Comparison of ENCODE assay signal across 8 cellular contexts in the genomic region with DNA sequence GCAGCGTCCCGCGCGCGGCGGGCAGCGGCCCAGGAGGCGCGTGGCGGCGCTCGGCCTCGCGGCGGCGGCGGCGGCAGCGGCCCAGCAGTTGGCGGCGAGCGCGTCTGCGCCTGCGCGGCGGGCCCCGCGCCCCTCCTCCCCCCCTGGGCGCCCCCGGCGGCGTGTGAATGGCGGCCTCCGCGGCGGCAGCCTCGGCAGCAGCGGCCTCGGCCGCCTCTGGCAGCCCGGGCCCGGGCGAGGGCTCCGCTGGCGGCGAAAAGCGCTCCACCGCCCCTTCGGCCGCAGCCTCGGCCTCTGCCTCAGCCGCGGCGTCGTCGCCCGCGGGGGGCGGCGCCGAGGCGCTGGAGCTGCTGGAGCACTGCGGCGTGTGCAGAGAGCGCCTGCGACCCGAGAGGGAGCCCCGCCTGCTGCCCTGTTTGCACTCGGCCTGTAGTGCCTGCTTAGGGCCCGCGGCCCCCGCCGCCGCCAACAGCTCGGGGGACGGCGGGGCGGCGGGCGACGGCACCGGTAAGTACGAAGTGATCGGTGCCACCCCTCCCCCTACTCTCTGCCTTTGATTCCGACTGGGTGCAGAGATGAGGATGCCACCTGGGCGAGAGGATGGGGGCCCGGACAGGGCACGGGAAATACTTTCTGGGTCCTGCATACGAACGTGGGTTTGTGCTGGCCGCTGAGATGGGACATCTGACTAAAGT. TPM values are rescaled to one million over a fixed set of nuclear protein-coding genes. Genes with fewer than 3 reads are reported as not detected.
DNase-seq lines count a peak whose midpoint lies in the region; ATAC-seq and TF ChIP-seq lines count a peak whose summit lies in the region.

No MANE protein-coding gene starts in this region.

- TF ChIP-seq CTCF in tibial nerve (IDR thresholded peaks at IDR 0.05), result no peak

- H3K4me3 ChIP-seq in effector memory CD4-positive, alpha-beta T cell (ENCODE audit: insufficient read depth, low read depth, low read length, poor library complexity, severe bottlenecking), result peak overlapping the region; percentile 66
- H3K4me3 ChIP-seq in mucosa of stomach (ENCODE audit: low read length) (peak overlapping the region; percentile 78), tibial nerve (peak overlapping the region; percentile 73 to 99 (median 90))

- no peaks in the 10 kb centered on the region for H3K9me3 ChIP-seq in effector memory CD4-positive, alpha-beta T cell (ENCODE audit: control insufficient read depth, low read length)
- no peaks in the 10 kb centered on the region for H3K9me3 ChIP-seq in mucosa of stomach (ENCODE audit: control insufficient read depth, low read length)
- no peaks in the 10 kb centered on the region for H3K9me3 ChIP-seq in tibial nerve

- H3K4me1 ChIP-seq in effector memory CD4-positive, alpha-beta T cell (ENCODE audit: control insufficient read depth, insufficient read depth, low read length, poor library complexity, severe bottlenecking), result peaks cover 24% of the 10 kb centered on the region
- H3K4me1 ChIP-seq in mucosa of stomach (ENCODE audit: control insufficient read depth, insufficient read depth, low read length), result peaks cover 20% of the 10 kb centered on the region
- peaks cover 0 to 34% (median 23%) of the 10 kb centered on the region in 4 donors for H3K4me1 ChIP-seq in tibial nerve

- peak overlapping the region; percentile 91 for H3K9ac ChIP-seq in mucosa of stomach (ENCODE audit: low read length)

- peaks cover 36 to 41% (median 36%) of the 10 kb centered on the region in 3 donors for H3K4me1 Mint-ChIP-seq in T-cell

- no peak for TF ChIP-seq EP300 in tibial nerve (IDR thresholded peaks at IDR 0.05)

- no peaks in the 10 kb centered on the region for H3K27me3 ChIP-seq in effector memory CD4-positive, alpha-beta T cell (replicated peaks; ENCODE audit: control insufficient read depth, insufficient read depth, low read length, poor library complexity, severe bottlenecking)
- H3K27me3 ChIP-seq in mucosa of stomach (ENCODE audit: control insufficient read depth, insufficient read depth, low read length), result peaks cover 1% of the 10 kb centered on the region
- H3K27me3 ChIP-seq in tibial nerve, result peaks cover 0 to 5% of the 10 kb centered on the region in 2 donors

- no peaks in the 10 kb centered on the region for H3K9me3 Mint-ChIP-seq in T-cell

- POLR2A ChIA-PET in T-cell (lab: Charles Lee), result interaction anchor here in 1 of 2 donors (0.5 to 1.4 kb wide), 3 partner anchors 10 to 84 kb away, joined by 3 to 6 read pairs (median 3); partner anchors contain the start of genes CHMP2A and ZBTB45

- H3K36me3 ChIP-seq in effector memory CD4-positive, alpha-beta T cell (ENCODE audit: control insufficient read depth, insufficient read depth, low read length), result peaks cover 28% of the 10 kb centered on the region
- H3K36me3 ChIP-seq in mucosa of stomach (ENCODE audit: control insufficient read depth, insufficient read depth, low read length) (peaks cover 31% of the 10 kb centered on the region), tibial nerve (peaks cover 4 to 33% (median 22%) of the 10 kb centered on the region in 3 donors)

- CTCF ChIA-PET in T-cell (lab: Charles Lee), result interaction anchor here in 1 of 2 donors (1.0 to 1.9 kb wide), 4 partner anchors 10 to 31 kb away, joined by 3 to 13 read pairs (median 4); partner anchors contain the start of genes CHMP2A and ZBTB45

- H3K4me3 Mint-ChIP-seq in T-cell, result peak overlapping the region; percentile 90 to 95 (median 91)

- ATAC-seq in HG02981 (IDR thresholded peaks at IDR 0.05; ENCODE audit: unreplicated experiment) (peak; percentile 41), T-cell (replicated peaks in 1 of 4) (peak; percentile 53 to 67 (median 62))

- peaks cover 24% of the 10 kb centered on the region for H3K36me3 Mint-ChIP-seq in T-cell

- WGBS in tibial nerve, 2 donors, result 0 to 1% methylated on average over 5 to 22 of the region's 92 CpGs

- no peaks in the 10 kb centered on the region for H3K27me3 Mint-ChIP-seq in T-cell

- H3K27ac Mint-ChIP-seq in T-cell, result peak overlapping the region; percentile 85 to 89

- peak; percentile 55 for DNase-seq in activated CD4-positive, CD25-positive, alpha-beta regulatory T cell treated with anti-CD3 and anti-CD28 coated beads, Interleukin-2, amount 50 U/mL, for 16 hours (ENCODE audit: low read depth, low spot score)
- no peak for DNase-seq in activated CD4-positive, CD25-positive, alpha-beta regulatory T cell (lab: John Stamatoyannopoulos, UW)
- peak in 26 of 34 experiments; percentile 55 to 82 (median 75) for DNase-seq in T-cell
- peak; percentile 24 to 70 (median 68) for DNase-seq in effector memory CD4-positive, alpha-beta T cell
- DNase-seq in tibial nerve (ENCODE audit: low spot score in 2 of 2), result no peak
- no peak for DNase-seq in NCI-H748 treated with DMSO at 0.1 percent for 48 hours (lab: John Stamatoyannopoulos, UW)

- peak overlapping the region; percentile 91 for H3K27ac ChIP-seq in effector memory CD4-positive, alpha-beta T cell (ENCODE audit: insufficient read depth, low read length, poor library complexity, severe bottlenecking)
- H3K27ac ChIP-seq in tibial nerve, result peak overlapping the region; percentile 94 to 97 (median 96)

- no peak for TF ChIP-seq POLR2A in tibial nerve (IDR thresholded peaks at IDR 0.05)

RNA-seq across cellular contexts. Expression of gene TRIM28, which starts 0.9 kb away (rescaled TPM):
- total RNA-seq in T-cell (100 to 1,000 TPM; 374 to 574 (median 403) TPM), tibial nerve (100 to 1,000 TPM; 136 to 299 (median 159) TPM)

RNA-seq across cellular contexts. Expression of gene CHMP2A, which starts 10.2 kb away (rescaled TPM):
- total RNA-seq in T-cell (10 to 100 TPM; 61.5 to 82.9 (median 79.3) TPM), tibial nerve (100 to 1,000 TPM in 3 of 4 donors, 10 to 100 TPM in 1; 90.0 to 146 (median 128) TPM)

RNA-seq across cellular contexts. Expression of gene UBE2M, which starts 13.7 kb away (rescaled TPM):
- 10 to 100 TPM; 35.6 to 53.5 (median 48.6) TPM for total RNA-seq in T-cell
- total RNA-seq in tibial nerve, result 10 to 100 TPM; 18.4 to 38.2 (median 29.4) TPM

RNA-seq across cellular contexts. Expression of gene ZBTB45, which starts 25.1 kb away (rescaled TPM):
- total RNA-seq in T-cell (10 to 100 TPM in 4 of 5 donors, 1 to 10 TPM in 1; 8.3 to 27.8 (median 24.5) TPM), tibial nerve (10 to 100 TPM in 3 of 4 donors, 1 to 10 TPM in 1; 9.8 to 16.5 (median 12.6) TPM)

RNA-seq across cellular contexts. Expression of gene MZF1, which starts 28.4 kb away (rescaled TPM):
- 10 to 100 TPM; 37.0 to 59.3 (median 47.2) TPM for total RNA-seq in T-cell
- 10 to 100 TPM; 41.6 to 88.8 (median 52.5) TPM for total RNA-seq in tibial nerve

Comparison
In these comparisons a context has a peak if more than half of its experiments do, and no peak if none do; other contexts are left out.
1. DNase-seq: peak in activated CD4-positive, CD25-positive, alpha-beta regulatory T cell treated with anti-CD3 and anti-CD28 coated beads, Interleukin-2, amount 50 U/mL, for 16 hours (single experiment), T-cell (26 of 34) and effector memory CD4-positive, alpha-beta T cell (3 of 3); none in activated CD4-positive, CD25-positive, alpha-beta regulatory T cell (0 of 4), tibial nerve (0 of 2) and NCI-H748 treated with DMSO at 0.1 percent for 48 hours (single experiment).
2. Peak in every context shown above with its lines, with median percentiles within 50 percentile points of each other: H3K4me3 ChIP-seq.